23 cellular contexts compared by ENCODE assay signal in genomic region chr7:140276001-140276400, GRCh38.
"Had no signal": no experiment of that assay in that cellular context is flagged by ENCODE, and none has a peak within 500 bp of the region (broad histone marks: within the 10 kb centered on the region; RNA-seq: fewer than 3 reads in every experiment).

No MANE protein-coding gene starts in this region.

- ATAC-seq: activated CD8-positive, alpha-beta memory T cell treated with anti-CD3 and anti-CD28 coated beads, Interleukin-2, amount 10 ng/mL, durations not matched to agents 7 days and 5 days; activated T-helper 17 cell treated with anti-CD3 and anti-CD28 coated beads, Interleukin-2, amount 50 U/mL, for 72 hours; natural killer cell had no signal

- H3K36me3 Mint-ChIP-seq: activated CD4-positive, alpha-beta memory T cell treated with anti-CD3 and anti-CD28 coated beads for 36 hours; activated CD8-positive, alpha-beta memory T cell treated with anti-CD3 and anti-CD28 coated beads, Interleukin-2, amount 10 ng/mL, durations not matched to agents 7 days and 5 days; brain; immature natural killer cell; natural killer cell had no signal

- DNase-seq: activated B cell treated with CpG ODN at 0.5 μM for 24 hours; activated CD4-positive, alpha-beta memory T cell treated with anti-CD3 and anti-CD28 coated beads for 36 hours; activated CD4-positive, alpha-beta T cell treated with anti-CD3 and anti-CD28 coated beads for 4 hours; activated CD8-positive, alpha-beta memory T cell treated with anti-CD3 and anti-CD28 coated beads, Interleukin-2, amount 10 ng/mL, durations not matched to agents 7 days and 5 days; activated naive CD4-positive, alpha-beta T cell treated with anti-CD3 and anti-CD28 coated beads for 36 hours; activated T-cell treated with anti-CD3 and anti-CD28 coated beads, Interleukin-2, amount 50 U/mL, for 1 hour; anterior cingulate cortex; central memory CD4-positive, alpha-beta T cell; gastrocnemius medialis; heart right ventricle; immature natural killer cell; kidney glomerular epithelial cell; left ventricle myocardium superior; natural killer cell; nucleus accumbens; retina; SK-N-SH; stimulated activated CD4-positive, alpha-beta T cell treated with anti-CD3 and anti-CD28 coated beads, Interleukin-4, amount 100 ng/mL, for 1 hour; thyroid gland had no signal

- H3K36me3 ChIP-seq: gastrocnemius medialis, heart right ventricle, thyroid gland had no signal

- H3K4me1 Mint-ChIP-seq: activated B cell treated with CpG ODN at 0.5 μM for 24 hours; activated CD8-positive, alpha-beta memory T cell treated with anti-CD3 and anti-CD28 coated beads, Interleukin-2, amount 10 ng/mL, durations not matched to agents 7 days and 5 days; activated T-helper 17 cell treated with anti-CD3 and anti-CD28 coated beads, Interleukin-2, amount 50 U/mL, for 72 hours; immature natural killer cell; natural killer cell had no signal

- H3K27me3 Mint-ChIP-seq: activated CD4-positive, alpha-beta memory T cell treated with anti-CD3 and anti-CD28 coated beads for 36 hours; activated T-helper 17 cell treated with anti-CD3 and anti-CD28 coated beads, Interleukin-2, amount 50 U/mL, for 72 hours had no signal

- H3K4me3 Mint-ChIP-seq: activated B cell treated with CpG ODN at 0.5 μM for 24 hours; activated CD4-positive, alpha-beta memory T cell treated with anti-CD3 and anti-CD28 coated beads for 36 hours; activated CD8-positive, alpha-beta memory T cell treated with anti-CD3 and anti-CD28 coated beads, Interleukin-2, amount 10 ng/mL, durations not matched to agents 7 days and 5 days; activated naive CD4-positive, alpha-beta T cell treated with anti-CD3 and anti-CD28 coated beads for 36 hours; activated T-helper 17 cell treated with anti-CD3 and anti-CD28 coated beads, Interleukin-2, amount 50 U/mL, for 72 hours; immature natural killer cell; natural killer cell; T-helper 2 cell treated with Interferon-gamma antibody and Interleukin-4, amounts not matched to agents 5 μg/mL and 100 μg/mL, for 36 hours had no signal

- H3K9me3 ChIP-seq: gastrocnemius medialis, heart right ventricle, SK-N-SH, thyroid gland had no signal

- H3K9me3 Mint-ChIP-seq: activated B cell treated with CpG ODN at 0.5 μM for 24 hours; activated CD4-positive, alpha-beta memory T cell treated with anti-CD3 and anti-CD28 coated beads for 36 hours; activated naive CD4-positive, alpha-beta T cell treated with anti-CD3 and anti-CD28 coated beads for 36 hours; activated T-helper 17 cell treated with anti-CD3 and anti-CD28 coated beads, Interleukin-2, amount 50 U/mL, for 72 hours; brain; immature natural killer cell; natural killer cell had no signal

- H3K27ac ChIP-seq: thyroid gland had no signal

- H3K27ac Mint-ChIP-seq: activated B cell treated with CpG ODN at 0.5 μM for 24 hours; activated CD4-positive, alpha-beta memory T cell treated with anti-CD3 and anti-CD28 coated beads for 36 hours; activated CD8-positive, alpha-beta memory T cell treated with anti-CD3 and anti-CD28 coated beads, Interleukin-2, amount 10 ng/mL, durations not matched to agents 7 days and 5 days; activated naive CD4-positive, alpha-beta T cell treated with anti-CD3 and anti-CD28 coated beads for 36 hours; activated T-helper 17 cell treated with anti-CD3 and anti-CD28 coated beads, Interleukin-2, amount 50 U/mL, for 72 hours; immature natural killer cell; natural killer cell; T-helper 2 cell treated with Interferon-gamma antibody and Interleukin-4, amounts not matched to agents 5 μg/mL and 100 μg/mL, for 36 hours had no signal

- H3K27me3 ChIP-seq: gastrocnemius medialis, thyroid gland had no signal

- H3K4me1 ChIP-seq: gastrocnemius medialis, thyroid gland had no signal

- H3K9ac ChIP-seq: SK-N-SH had no signal

- H3K4me2 ChIP-seq: SK-N-SH had no signal

- H3K4me3 ChIP-seq: skin epidermis, thyroid gland had no signal
